ENCODE assay signal across 33 cellular contexts in genomic region chr11:115455606-115456005, GRCh38. TPM values are rescaled to one million over a fixed set of nuclear protein-coding genes. Genes with fewer than 3 reads are reported as not detected.
"Had no signal": no experiment of that assay in that cellular context is flagged by ENCODE, and none has a peak within 500 bp of the region (broad histone marks: within the 10 kb centered on the region; RNA-seq: fewer than 3 reads in every experiment).

No MANE protein-coding gene starts in this region.

- H3K9me3 Mint-ChIP-seq: activated CD4-positive, alpha-beta memory T cell treated with anti-CD3 and anti-CD28 coated beads for 36 hours; activated CD4-positive, alpha-beta T cell treated with anti-CD3 and anti-CD28 coated beads, Interleukin-2, amount 10 ng/mL, durations not matched to agents 24 days and 14 days; activated T-helper 1 cell treated with anti-CD3 and anti-CD28 coated beads, Interleukin-12 subunit alpha, Interleukin-12 subunit beta, Interleukin-2, Interleukin-4 antibody, amounts not matched to agents 30 ng/mL and 10 ng/mL and 1 ng/mL, durations not matched to agents 14 hours and 24 hours and 36 hours; dendritic cell treated with granulocyte-macrophage colony-stimulating factor and Interleukin-4, amounts not matched to agents 40 ng/mL and 50 ng/mL, for 4 days; endodermal cell; nephron progenitor cell; stimulated activated naive B cell treated with anti-CD40 and anti-IgM and Interleukin-4, amounts not matched to agents 10 μg/mL and 1 μg/mL and 100 μg/mL, for 72 hours; T-helper 1 cell treated with Interleukin-12 subunit alpha and Interleukin-12 subunit beta and Interleukin-4 antibody, amounts not matched to agents 30 μg/mL and 1 μg/mL, for 36 hours had no signal

- H3K4me1 Mint-ChIP-seq: activated CD4-positive, alpha-beta T cell treated with anti-CD3 and anti-CD28 coated beads, Interleukin-2, amount 10 ng/mL, durations not matched to agents 24 days and 14 days; stimulated activated naive B cell treated with anti-CD40 and anti-IgM and Interleukin-4, amounts not matched to agents 10 μg/mL and 1 μg/mL and 100 μg/mL, for 72 hours had no signal

- H3K36me3 Mint-ChIP-seq: activated CD4-positive, alpha-beta memory T cell treated with anti-CD3 and anti-CD28 coated beads for 36 hours; stimulated activated naive B cell treated with anti-CD40 and anti-IgM and Interleukin-4, amounts not matched to agents 10 μg/mL and 1 μg/mL and 100 μg/mL, for 72 hours had no signal

- FAIRE-seq: astrocyte, islet of Langerhans had no signal

- H3K4me3 ChIP-seq: left lung, lower lobe of right lung, pancreas, psoas muscle, right atrium auricular region, stomach, thyroid gland, upper lobe of left lung, vagina had no signal

- H3K36me3 ChIP-seq: left lung, lower lobe of right lung, pancreas, right atrium auricular region, stomach, thyroid gland, upper lobe of left lung, vagina, WERI-Rb-1 had no signal

- H3K27ac Mint-ChIP-seq: activated CD4-positive, alpha-beta memory T cell treated with anti-CD3 and anti-CD28 coated beads for 36 hours; activated CD4-positive, alpha-beta T cell treated with anti-CD3 and anti-CD28 coated beads, Interleukin-2, amount 10 ng/mL, durations not matched to agents 24 days and 14 days; activated T-helper 1 cell treated with anti-CD3 and anti-CD28 coated beads, Interleukin-12 subunit alpha, Interleukin-12 subunit beta, Interleukin-2, Interleukin-4 antibody, amounts not matched to agents 30 ng/mL and 10 ng/mL and 1 ng/mL, durations not matched to agents 14 hours and 24 hours and 36 hours; dendritic cell treated with granulocyte-macrophage colony-stimulating factor and Interleukin-4, amounts not matched to agents 40 ng/mL and 50 ng/mL, for 4 days; endodermal cell; nephron progenitor cell; stimulated activated naive B cell treated with anti-CD40 and anti-IgM and Interleukin-4, amounts not matched to agents 10 μg/mL and 1 μg/mL and 100 μg/mL, for 72 hours; T-helper 1 cell treated with Interleukin-12 subunit alpha and Interleukin-12 subunit beta and Interleukin-4 antibody, amounts not matched to agents 30 μg/mL and 1 μg/mL, for 36 hours had no signal

- DNase-seq: activated CD4-positive, alpha-beta memory T cell treated with anti-CD3 and anti-CD28 coated beads for 36 hours; activated CD4-positive, alpha-beta T cell treated with anti-CD3 and anti-CD28 coated beads, Interleukin-2, amount 10 ng/mL, durations not matched to agents 24 days and 14 days; activated CD4-positive, CD25-positive, alpha-beta regulatory T cell treated with anti-CD3 and anti-CD28 coated beads, Interleukin-2, amount 50 U/mL, for 72 hours; activated CD8-positive, alpha-beta memory T cell treated with anti-CD3 and anti-CD28 coated beads, Interleukin-2, amount 50 U/mL, for 4 hours; activated effector memory CD4-positive, alpha-beta T cell treated with anti-CD3 and anti-CD28 coated beads, Interleukin-2, amount 50 U/mL, for 16 hours; activated naive CD4-positive, alpha-beta T cell treated with anti-CD3 and anti-CD28 coated beads, Interleukin-2, amount 50 U/mL, for 16 hours; activated T-cell treated with anti-CD3 and anti-CD28 coated beads, Interleukin-2, amount 50 U/mL, for 1 hour; amniotic stem cell; central memory CD4-positive, alpha-beta T cell; endodermal cell; foreskin fibroblast; hippocampal formation; left lung; lower lobe of right lung; mesenchymal stem cell; nephron progenitor cell; pancreas; psoas muscle; stimulated activated CD4-positive, alpha-beta T cell treated with anti-CD3 and anti-CD28 coated beads, Interleukin-15, amount 100 ng/mL, for 24 hours; stimulated activated CD4-positive, alpha-beta T cell treated with anti-CD3 and anti-CD28 coated beads, Interleukin-2, amount 100 ng/mL, for 24 hours; stimulated activated naive B cell treated with anti-CD40 and anti-IgM and Interleukin-4, amounts not matched to agents 10 μg/mL and 1 μg/mL and 100 μg/mL, for 72 hours; stomach; T-helper 9 cell; thyroid gland; upper lobe of left lung; WERI-Rb-1 had no signal

- H3K4me3 Mint-ChIP-seq: activated CD4-positive, alpha-beta memory T cell treated with anti-CD3 and anti-CD28 coated beads for 36 hours; activated CD4-positive, alpha-beta T cell treated with anti-CD3 and anti-CD28 coated beads, Interleukin-2, amount 10 ng/mL, durations not matched to agents 24 days and 14 days; activated T-helper 1 cell treated with anti-CD3 and anti-CD28 coated beads, Interleukin-12 subunit alpha, Interleukin-12 subunit beta, Interleukin-2, Interleukin-4 antibody, amounts not matched to agents 30 ng/mL and 10 ng/mL and 1 ng/mL, durations not matched to agents 14 hours and 24 hours and 36 hours; dendritic cell treated with granulocyte-macrophage colony-stimulating factor and Interleukin-4, amounts not matched to agents 40 ng/mL and 50 ng/mL, for 4 days; endodermal cell; nephron progenitor cell; stimulated activated naive B cell treated with anti-CD40 and anti-IgM and Interleukin-4, amounts not matched to agents 10 μg/mL and 1 μg/mL and 100 μg/mL, for 72 hours; T-helper 1 cell treated with Interleukin-12 subunit alpha and Interleukin-12 subunit beta and Interleukin-4 antibody, amounts not matched to agents 30 μg/mL and 1 μg/mL, for 36 hours had no signal

- H3K9me3 ChIP-seq: left lung, lower lobe of right lung, pancreas, psoas muscle, right atrium auricular region, stomach, thyroid gland, upper lobe of left lung, vagina had no signal

- H3K27me3 ChIP-seq: left lung, pancreas, right atrium auricular region, stomach, thyroid gland, upper lobe of left lung, vagina had no signal

- H3K27me3 Mint-ChIP-seq: activated CD4-positive, alpha-beta memory T cell treated with anti-CD3 and anti-CD28 coated beads for 36 hours; activated CD4-positive, alpha-beta T cell treated with anti-CD3 and anti-CD28 coated beads, Interleukin-2, amount 10 ng/mL, durations not matched to agents 24 days and 14 days had no signal

- H3K27ac ChIP-seq: left lung, lower lobe of right lung, pancreas, psoas muscle, right atrium auricular region, stomach, thyroid gland, upper lobe of left lung, vagina, WERI-Rb-1 had no signal

- H3K4me1 ChIP-seq: left lung, lower lobe of right lung, pancreas, psoas muscle, right atrium auricular region, stomach, vagina had no signal

RNA-seq across cellular contexts. Expression of gene CADM1, which starts 48.6 kb away (rescaled TPM):
- total RNA-seq: activated T-helper 1 cell treated with anti-CD3 and anti-CD28 coated beads, Interleukin-12 subunit alpha, Interleukin-12 subunit beta, Interleukin-2, Interleukin-4 antibody, amounts not matched to agents 30 ng/mL and 10 ng/mL and 1 ng/mL, durations not matched to agents 14 hours and 24 hours and 36 hours had no signal
